ENCODE assay signal across 9 cellular contexts in genomic region chr3:48662140-48662752, GRCh38. TPM values are rescaled to one million over a fixed set of nuclear protein-coding genes. Genes with fewer than 3 reads are reported as not detected.
DNase-seq lines count a peak whose midpoint lies in the region; TF ChIP-seq lines count a peak whose summit lies in the region.
"Had no signal": no experiment of that assay in that cellular context is flagged by ENCODE, and none has a peak within 500 bp of the region (broad histone marks: within the 10 kb centered on the region; RNA-seq: fewer than 3 reads in every experiment).

No MANE protein-coding gene starts in this region.

- no peak overlapping the region for H3K9ac ChIP-seq in OCI-LY1 (ENCODE audit: low read length)
- H3K9ac ChIP-seq in skeletal muscle satellite cell (ENCODE audit: low read depth, low read length), result no peak overlapping the region

- H4K20me1 ChIP-seq in OCI-LY1 (ENCODE audit: insufficient read depth, low read length), result no peaks in the 10 kb centered on the region

- no peaks in the 10 kb centered on the region for H3F3A ChIP-seq in OCI-LY1 (ENCODE audit: insufficient read depth, low read length)

- H3K4me1 ChIP-seq in OCI-LY1 (ENCODE audit: insufficient read depth, low read length, severe bottlenecking), result peaks cover 9% of the 10 kb centered on the region
- peaks cover 19% of the 10 kb centered on the region for H3K4me1 ChIP-seq in skeletal muscle satellite cell (ENCODE audit: control insufficient read depth, insufficient read depth, low read length)

- H3K9me2 ChIP-seq in OCI-LY1 (ENCODE audit: low read depth, low read length), result no peaks in the 10 kb centered on the region

- H3K79me2 ChIP-seq in OCI-LY1 (ENCODE audit: insufficient read depth, low read length), result no peaks in the 10 kb centered on the region

- H3K4me2 ChIP-seq in OCI-LY1 (ENCODE audit: low read length), result peak overlapping the region; percentile 66; the same call in 1 of the 2 replicates
- H3K4me2 ChIP-seq in skeletal muscle satellite cell (ENCODE audit: low read length), result peak overlapping the region; percentile 98

- H3K9me3 ChIP-seq in OCI-LY1 (ENCODE audit: low read length) (no peaks in the 10 kb centered on the region), skeletal muscle satellite cell (replicated peaks; ENCODE audit: low read length) (no peaks in the 10 kb centered on the region)
- H3K9me3 ChIP-seq: mucosa of descending colon had no signal

- TF ChIP-seq CTCF in GM12864 (IDR thresholded peaks at IDR 0.05; ENCODE audit: low read depth, low read length, missing control alignments) (no peak), OCI-LY1 (IDR thresholded peaks at IDR 0.05; ENCODE audit: low read length) (no peak), epithelial cell of esophagus (IDR thresholded peaks at IDR 0.05; ENCODE audit: insufficient read depth, low read depth, low read length, missing control alignments) (no peak)

- H3K4me3 ChIP-seq in GM12864 (ENCODE audit: low read depth, low read length) (peak overlapping the region; percentile 6; the same call in 1 of the 2 replicates), OCI-LY1 (ENCODE audit: low read depth, low read length, poor library complexity, severe bottlenecking) (peak overlapping the region; percentile 67), epithelial cell of esophagus (ENCODE audit: low read length) (peak overlapping the region; percentile 16), skeletal muscle satellite cell (ENCODE audit: low read length) (peak overlapping the region; percentile 88)
- H3K4me3 ChIP-seq: mucosa of descending colon had no signal

- H3K36me3 ChIP-seq in OCI-LY1 (ENCODE audit: insufficient read depth, low read length), result 0 out of 2 replicates have a peak, but pooled peaks cover 8% of the 10 kb centered on the region
- H3K36me3 ChIP-seq in skeletal muscle satellite cell (ENCODE audit: insufficient read depth, low read length), result no peaks in the 10 kb centered on the region

- H3K27me3 ChIP-seq in OCI-LY1 (ENCODE audit: insufficient read depth, low read length) (no peaks in the 10 kb centered on the region), skeletal muscle satellite cell (ENCODE audit: control insufficient read depth, insufficient read depth, low read length) (no peaks in the 10 kb centered on the region)

- DNase-seq in GM12864 (ENCODE audit: low read depth), result no peak
- DNase-seq in epithelial cell of esophagus (ENCODE audit: low read depth), result no peak
- no peak for DNase-seq in GOT3 (lab: John Stamatoyannopoulos, UW)
- no peak for DNase-seq in SHP77 treated with DMSO at 0.1 percent for 48 hours (lab: John Stamatoyannopoulos, UW)
- no peak for DNase-seq in activated effector memory CD4-positive, alpha-beta T cell treated with Interleukin-2 at 50 U/mL for 16 hours

- no peak overlapping the region for H2AFZ ChIP-seq in OCI-LY1 (ENCODE audit: low read length)

- no peak overlapping the region for H3K27ac ChIP-seq in OCI-LY1 (ENCODE audit: low read depth, low read length, poor library complexity, severe bottlenecking)

RNA-seq across cellular contexts. Expression of gene CELSR3, which starts 0.4 kb away (rescaled TPM):
- total RNA-seq in skeletal muscle satellite cell (2012; rRNA removed), result 0.66 and 0.76 TPM in 2 replicates

RNA-seq across cellular contexts. Expression of gene NCKIPSD, which starts 23.5 kb away (rescaled TPM):
- 19.8 and 21.8 TPM in 2 replicates for total RNA-seq in skeletal muscle satellite cell (2012; rRNA removed)

RNA-seq across cellular contexts. Expression of gene SLC26A6, which starts 27.0 kb away (rescaled TPM):
- 23.6 and 26.6 TPM in 2 replicates for total RNA-seq in skeletal muscle satellite cell (2012; rRNA removed)

RNA-seq across cellular contexts. Expression of gene TMEM89, which starts 40.7 kb away (rescaled TPM):
- 0.51 TPM in 1 of 2 replicates, not detected in the other for total RNA-seq in skeletal muscle satellite cell (2012; rRNA removed)
- total RNA-seq: NCI-H460 had no signal

RNA-seq across cellular contexts. Expression of gene UQCRC1, which starts 52.8 kb away (rescaled TPM):
- 344 and 383 TPM in 2 replicates for total RNA-seq in skeletal muscle satellite cell (2012; rRNA removed)

Comparison
In these comparisons a context has a peak if more than half of its experiments do, and no peak if none do; other contexts are left out.
1. H3K4me3 ChIP-seq: peak in every context shown above with its lines; median percentile 88 in skeletal muscle satellite cell; 67 in OCI-LY1; 16 in epithelial cell of esophagus; 6 in GM12864.